1 cellular context compared by ENCODE assay signal in genomic region chr15:59662260-59662659, GRCh38.
TF ChIP-seq lines count a peak whose summit lies in the region.

No MANE protein-coding gene starts in this region.

TF ChIP-seq in K562, 482 proteins besides CTCF, POLR2A, EP300 and RAD21:
- TF ChIP-seq CEBPB (tag; IDR thresholded peaks at IDR 0.05): no peak
